ENCODE assay signal across 18 cellular contexts in genomic region chr4:153247116-153247490, GRCh38.
"Had no signal": no experiment of that assay in that cellular context is flagged by ENCODE, and none has a peak within 500 bp of the region (broad histone marks: within the 10 kb centered on the region; RNA-seq: fewer than 3 reads in every experiment).

No MANE protein-coding gene starts in this region.

- H3K36me3 ChIP-seq: thyroid gland, WERI-Rb-1 had no signal

- DNase-seq: activated CD4-positive, alpha-beta T cell treated with anti-CD3 and anti-CD28 coated beads for 1 hour; activated CD8-positive, alpha-beta memory T cell treated with anti-CD3 and anti-CD28 coated beads, Interleukin-2, amount 50 U/mL, for 48 hours; activated naive CD4-positive, alpha-beta T cell; activated naive CD8-positive, alpha-beta T cell treated with anti-CD3 and anti-CD28 coated beads, Interleukin-2, amount 10 ng/mL, durations not matched to agents 7 days and 5 days; activated T-cell treated with anti-CD3 and anti-CD28 coated beads, Interleukin-2, amount 50 U/mL, for 4 hours; amniotic stem cell; cerebellar nuclear complex; cortex of kidney; stimulated activated CD4-positive, alpha-beta T cell treated with anti-CD3 and anti-CD28 coated beads, Interleukin-4, amount 100 ng/mL, for 1 hour; stimulated activated naive CD4-positive, alpha-beta T cell; thyroid gland; WERI-Rb-1 had no signal

- H3K4me3 ChIP-seq: lung, thyroid gland had no signal

- H3K27ac Mint-ChIP-seq: activated naive CD8-positive, alpha-beta T cell treated with anti-CD3 and anti-CD28 coated beads, Interleukin-2, amount 10 ng/mL, durations not matched to agents 7 days and 5 days; activated T-helper 2 cell treated with anti-CD3 and anti-CD28 coated beads, Interferon-gamma antibody, Interleukin-2, Interleukin-4, amounts not matched to agents 10 μg/mL and 5 μg/mL and 100 μg/mL, durations not matched to agents 14 hours and 24 hours and 36 hours; mesothelial cell of epicardium; T-helper 2 cell treated with Interferon-gamma antibody and Interleukin-4, amounts not matched to agents 5 μg/mL and 100 μg/mL, for 36 hours had no signal

- H3K4me3 Mint-ChIP-seq: activated naive CD8-positive, alpha-beta T cell treated with anti-CD3 and anti-CD28 coated beads, Interleukin-2, amount 10 ng/mL, durations not matched to agents 7 days and 5 days; activated T-cell treated with anti-CD3 and anti-CD28 coated beads, Interleukin-2, amount 50 U/mL, for 4 hours; mesothelial cell of epicardium; T-helper 2 cell treated with Interferon-gamma antibody and Interleukin-4, amounts not matched to agents 5 μg/mL and 100 μg/mL, for 36 hours had no signal

- ATAC-seq: activated T-cell treated with anti-CD3 and anti-CD28 coated beads, Interleukin-2, amount 50 U/mL, for 4 hours; left lobe of liver; SK-N-SH treated with all-trans-retinoic acid at 6 μM for 48 hours had no signal

- H3K9me3 Mint-ChIP-seq: activated naive CD8-positive, alpha-beta T cell treated with anti-CD3 and anti-CD28 coated beads, Interleukin-2, amount 10 ng/mL, durations not matched to agents 7 days and 5 days; activated T-cell treated with anti-CD3 and anti-CD28 coated beads, Interleukin-2, amount 50 U/mL, for 4 hours; activated T-helper 2 cell treated with anti-CD3 and anti-CD28 coated beads, Interferon-gamma antibody, Interleukin-2, Interleukin-4, amounts not matched to agents 10 μg/mL and 5 μg/mL and 100 μg/mL, durations not matched to agents 14 hours and 24 hours and 36 hours; mesothelial cell of epicardium; T-helper 2 cell treated with Interferon-gamma antibody and Interleukin-4, amounts not matched to agents 5 μg/mL and 100 μg/mL, for 36 hours had no signal

- H3K27ac ChIP-seq: WERI-Rb-1 had no signal

- H3K9me3 ChIP-seq: thyroid gland had no signal

- H3K36me3 Mint-ChIP-seq: activated naive CD8-positive, alpha-beta T cell treated with anti-CD3 and anti-CD28 coated beads, Interleukin-2, amount 10 ng/mL, durations not matched to agents 7 days and 5 days had no signal

- H3K27me3 ChIP-seq: thyroid gland had no signal
